Comparison of ENCODE assay signal across 16 cellular contexts in the genomic region with DNA sequence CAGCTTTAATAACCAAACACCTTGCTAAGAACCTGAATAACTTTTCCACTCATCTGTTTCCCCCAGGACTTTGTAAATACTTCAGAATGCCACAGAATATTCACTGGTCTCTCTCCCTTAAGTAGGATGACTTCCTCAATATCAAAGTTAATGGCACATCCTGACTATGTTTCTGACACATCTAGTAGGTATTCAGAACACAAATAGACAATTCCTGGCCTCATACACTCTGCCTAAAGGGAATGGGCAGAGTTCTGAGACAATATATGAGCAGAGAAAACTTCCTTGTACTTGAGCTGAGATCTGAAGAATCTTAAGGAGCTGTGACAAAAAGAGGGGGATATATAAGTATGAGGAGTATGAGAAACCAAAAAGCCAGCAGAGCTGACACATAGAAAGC. TPM values are rescaled to one million over a fixed set of nuclear protein-coding genes. Genes with fewer than 3 reads are reported as not detected.
A peak's percentile ranks its signal among the peaks of the same experiment; 100 is the strongest.
DNase-seq lines count a peak whose midpoint lies in the region; ATAC-seq, FAIRE-seq and TF ChIP-seq lines count a peak whose summit lies in the region.
"Had no signal": no experiment of that assay in that cellular context is flagged by ENCODE, and none has a peak within 500 bp of the region (broad histone marks: within the 10 kb centered on the region; RNA-seq: fewer than 3 reads in every experiment).

No MANE protein-coding gene starts in this region.

- TF ChIP-seq CTCF in AG09309 (IDR thresholded peaks at IDR 0.05; ENCODE audit: control insufficient read depth, insufficient read depth, low read depth, low read length, missing control alignments) (no peak), chondrocyte (IDR thresholded peaks at IDR 0.05) (no peak), neural progenitor cell (IDR thresholded peaks at IDR 0.05) (no peak)

- H3K4me3 Mint-ChIP-seq in chondrocyte (ENCODE audit: unreplicated experiment), result no peak overlapping the region
- no peak overlapping the region for H3K4me3 Mint-ChIP-seq in memory B cell
- no peak overlapping the region for H3K4me3 Mint-ChIP-seq in neural progenitor cell
- H3K4me3 Mint-ChIP-seq: activated naive CD8-positive, alpha-beta T cell treated with anti-CD3 and anti-CD28 coated beads, Interleukin-2, amount 10 ng/mL, durations not matched to agents 7 days and 5 days had no signal

- H3K9me3 Mint-ChIP-seq in chondrocyte (ENCODE audit: low read depth), result no peaks in the 10 kb centered on the region
- H3K9me3 Mint-ChIP-seq in memory B cell, result no peaks in the 10 kb centered on the region
- no peaks in the 10 kb centered on the region for H3K9me3 Mint-ChIP-seq in neural progenitor cell
- H3K9me3 Mint-ChIP-seq: activated naive CD8-positive, alpha-beta T cell treated with anti-CD3 and anti-CD28 coated beads, Interleukin-2, amount 10 ng/mL, durations not matched to agents 7 days and 5 days; CD4-positive, alpha-beta memory T cell had no signal

- H3K9ac ChIP-seq in neural progenitor cell, result no peak overlapping the region

- H3K27ac Mint-ChIP-seq in chondrocyte (ENCODE audit: unreplicated experiment) (peak overlapping the region; percentile 94), memory B cell (peak overlapping the region; percentile 76), neural progenitor cell (no peak overlapping the region)
- H3K27ac Mint-ChIP-seq: activated naive CD8-positive, alpha-beta T cell treated with anti-CD3 and anti-CD28 coated beads, Interleukin-2, amount 10 ng/mL, durations not matched to agents 7 days and 5 days had no signal

- H3K27ac ChIP-seq in neural progenitor cell, result no peak overlapping the region
- H3K27ac ChIP-seq: vagina had no signal

- H3K79me2 ChIP-seq in neural progenitor cell (ENCODE audit: low read depth), result peaks cover 68% of the 10 kb centered on the region

- no peaks in the 10 kb centered on the region for H3F3A ChIP-seq in neural progenitor cell (ENCODE audit: low read depth)

- no peak overlapping the region for H3K4me2 ChIP-seq in neural progenitor cell

- H3K36me3 Mint-ChIP-seq in chondrocyte (ENCODE audit: low read depth) (no peaks in the 10 kb centered on the region), memory B cell (peaks cover 10% of the 10 kb centered on the region), neural progenitor cell (peaks cover 10% of the 10 kb centered on the region)

- no peak overlapping the region for H2AFZ ChIP-seq in neural progenitor cell (replicated peaks)

- H3K27me3 Mint-ChIP-seq in chondrocyte (ENCODE audit: low read depth) (no peaks in the 10 kb centered on the region), memory B cell (no peaks in the 10 kb centered on the region), neural progenitor cell (ENCODE audit: insufficient read depth, low read depth) (no peaks in the 10 kb centered on the region)
- H3K27me3 Mint-ChIP-seq: activated naive CD8-positive, alpha-beta T cell treated with anti-CD3 and anti-CD28 coated beads, Interleukin-2, amount 10 ng/mL, durations not matched to agents 7 days and 5 days; CD4-positive, alpha-beta memory T cell had no signal

- peaks cover 7% of the 10 kb centered on the region for H3K36me3 ChIP-seq in neural progenitor cell
- H3K36me3 ChIP-seq: HAP-1 had no signal

- H3K4me3 ChIP-seq in AG09309 (ENCODE audit: control insufficient read depth, low read depth, low read length) (no peak overlapping the region), neural progenitor cell (no peak overlapping the region)
- H3K4me3 ChIP-seq: GM12878, HAP-1, vagina had no signal

- H3K27me3 ChIP-seq in neural progenitor cell, result no peaks in the 10 kb centered on the region
- H3K27me3 ChIP-seq: vagina had no signal

- DNase-seq in AG09309 (ENCODE audit: low read depth), result peak; percentile 16
- DNase-seq in HTR-8/SVneo (ENCODE audit: insufficient read length, low spot score), result peak; percentile 25
- no peak for DNase-seq in chondrocyte (ENCODE audit: low spot score)
- no peak for DNase-seq in memory B cell (ENCODE audit: low spot score in 2 of 2)
- no peak for DNase-seq in SKM-1 treated with dmso at 0.1 percent for 144 hours (lab: John Stamatoyannopoulos, UW; ENCODE audit: unreplicated experiment)
- DNase-seq in neural progenitor cell (ENCODE audit: low spot score), result no peak
- DNase-seq in activated CD4-positive, alpha-beta T cell treated with anti-CD3 and anti-CD28 coated beads for 4 hours, result no peak
- no peak for DNase-seq in central memory CD4-positive, alpha-beta T cell
- DNase-seq: activated naive CD8-positive, alpha-beta T cell treated with anti-CD3 and anti-CD28 coated beads, Interleukin-2, amount 10 ng/mL, durations not matched to agents 7 days and 5 days; CD4-positive, alpha-beta memory T cell; NCI-H2029 treated with DMSO at 0.1 percent for 48 hours; stimulated activated CD4-positive, alpha-beta T cell treated with anti-CD3 and anti-CD28 coated beads, Interleukin-15, amount 100 ng/mL, for 24 hours; T-helper 9 cell had no signal

- H3K9me3 ChIP-seq in neural progenitor cell (ENCODE audit: low read depth), result no peaks in the 10 kb centered on the region
- H3K9me3 ChIP-seq: HAP-1, vagina had no signal

- H3K4me1 ChIP-seq in neural progenitor cell, result no peaks in the 10 kb centered on the region

- ATAC-seq in memory B cell (ENCODE audit: low read depth), result no peak
- ATAC-seq: GM12878 had no signal

- no peak for FAIRE-seq in HTR-8/SVneo (lab: Jason Lieb, UNC)

- peaks cover 11% of the 10 kb centered on the region for H3K4me1 Mint-ChIP-seq in chondrocyte (ENCODE audit: low read depth)
- peaks cover 14% of the 10 kb centered on the region for H3K4me1 Mint-ChIP-seq in memory B cell
- no peaks in the 10 kb centered on the region for H3K4me1 Mint-ChIP-seq in neural progenitor cell

- H4K20me1 ChIP-seq in neural progenitor cell (ENCODE audit: low read depth), result no peaks in the 10 kb centered on the region

RNA-seq across cellular contexts. Expression of gene ANKRD13C, which starts 34.8 kb away (rescaled TPM):
- total RNA-seq in chondrocyte, result 19.4 to 24.4 TPM (median 20.4 TPM) in 3 replicates
- 27.6 and 45.7 TPM in 2 replicates for total RNA-seq in neural progenitor cell (ENCODE audit: low replicate concordance)

Comparison
In these comparisons a context has a peak if more than half of its experiments do, and no peak if none do; other contexts are left out.
1. DNase-seq: peak in AG09309 (single experiment) and HTR-8/SVneo (single experiment); none in chondrocyte (single experiment), memory B cell (0 of 2), SKM-1 treated with dmso at 0.1 percent for 144 hours (single experiment), neural progenitor cell (single experiment), activated CD4-positive, alpha-beta T cell treated with anti-CD3 and anti-CD28 coated beads for 4 hours (0 of 2) and central memory CD4-positive, alpha-beta T cell (single experiment).